Comparison of ENCODE assay signal across 18 cellular contexts in genomic region chr3:33041909-33042308, GRCh38. TPM values are rescaled to one million over a fixed set of nuclear protein-coding genes. Genes with fewer than 3 reads are reported as not detected.
DNase-seq lines count a peak whose midpoint lies in the region; ATAC-seq, FAIRE-seq and TF ChIP-seq lines count a peak whose summit lies in the region.
"Had no signal": no experiment of that assay in that cellular context is flagged by ENCODE, and none has a peak within 500 bp of the region (broad histone marks: within the 10 kb centered on the region; RNA-seq: fewer than 3 reads in every experiment).

No MANE protein-coding gene starts in this region.

- no peak overlapping the region for H4K8ac ChIP-seq in mesenchymal stem cell (ENCODE audit: low read length)

- peaks cover 12 to 62% of the 10 kb centered on the region in 2 experiments for H3K36me3 ChIP-seq in mesenchymal stem cell (ENCODE audit: control insufficient read depth in 1 of 2, insufficient read depth in 2 of 2, low read depth in 1 of 2, low read length in 2 of 2)

- no peaks in the 10 kb centered on the region for H3K9me3 ChIP-seq in mesenchymal stem cell (ENCODE audit: control insufficient read depth, low read length)
- H3K9me3 ChIP-seq: tibial nerve had no signal

- H2AFZ ChIP-seq in mesenchymal stem cell (ENCODE audit: low read depth, low read length) = no peak overlapping the region
- H2AFZ ChIP-seq: PC-9 had no signal

- no peak overlapping the region for H3K27ac Mint-ChIP-seq in activated T-cell treated with anti-CD3 and anti-CD28 coated beads, Interleukin-2, amount 50 U/mL, for 24 hours

- no peak for DNase-seq in GM12891 (ENCODE audit: insufficient read length, low spot score)
- DNase-seq in RPMI8226 = no peak
- no peak for DNase-seq in mesenchymal stem cell
- DNase-seq in activated T-cell treated with anti-CD3 and anti-CD28 coated beads, Interleukin-2, amount 50 U/mL, for 24 hours = no peak
- DNase-seq in NCI-H2227 treated with DMSO at 0.1 percent for 48 hours (lab: John Stamatoyannopoulos, UW) = no peak
- DNase-seq: activated naive CD4-positive, alpha-beta T cell treated with Interleukin-2 at 50 U/mL for 16 hours; DND-41; hippocampal formation; Kasumi-1; left ventricle myocardium superior; PC-9; small intestine had no signal

- H3K27ac ChIP-seq in mesenchymal stem cell (ENCODE audit: low read length, poor library complexity, severe bottlenecking) = no peak overlapping the region
- H3K27ac ChIP-seq: epithelial cell of prostate, PC-9, tibial nerve had no signal

- H3K27me3 Mint-ChIP-seq in activated T-cell treated with anti-CD3 and anti-CD28 coated beads, Interleukin-2, amount 50 U/mL, for 24 hours = no peaks in the 10 kb centered on the region

- H3K18ac ChIP-seq in mesenchymal stem cell (ENCODE audit: low read depth in 1 of 2, low read length in 2 of 2) = no peak overlapping the region

- H3K23ac ChIP-seq in mesenchymal stem cell (ENCODE audit: low read length in 2 of 2) = no peak overlapping the region

- no peak overlapping the region for H2BK120ac ChIP-seq in mesenchymal stem cell (ENCODE audit: low read depth, low read length)

- peaks cover 43% of the 10 kb centered on the region for H3K4me1 Mint-ChIP-seq in activated T-cell treated with anti-CD3 and anti-CD28 coated beads, Interleukin-2, amount 50 U/mL, for 24 hours (ENCODE audit: low read depth)
- H3K4me1 Mint-ChIP-seq: neural crest cell had no signal

- H3K4me3 ChIP-seq in mesenchymal stem cell (ENCODE audit: insufficient read depth in 1 of 2, low read depth in 1 of 2, low read length in 2 of 2) = no peak overlapping the region
- H3K4me3 ChIP-seq: PC-9, tibial nerve had no signal

- H3K9me3 Mint-ChIP-seq in activated T-cell treated with anti-CD3 and anti-CD28 coated beads, Interleukin-2, amount 50 U/mL, for 24 hours = no peaks in the 10 kb centered on the region
- H3K9me3 Mint-ChIP-seq: neural crest cell had no signal

- no peak overlapping the region for H3K4ac ChIP-seq in mesenchymal stem cell (ENCODE audit: low read depth in 1 of 2, low read length in 2 of 2)

- no peak overlapping the region for H2BK12ac ChIP-seq in mesenchymal stem cell (ENCODE audit: low read length in 2 of 2)

- no peak for TF ChIP-seq POLR2A in GM12891 (IDR thresholded peaks at IDR 0.05; ENCODE audit: low read depth, low read length)

- no peak overlapping the region for H4K91ac ChIP-seq in mesenchymal stem cell (ENCODE audit: low read length)

- no peak overlapping the region for H3K4me3 Mint-ChIP-seq in activated T-cell treated with anti-CD3 and anti-CD28 coated beads, Interleukin-2, amount 50 U/mL, for 24 hours
- H3K4me3 Mint-ChIP-seq: neural crest cell had no signal

- no peaks in the 10 kb centered on the region for H3K27me3 ChIP-seq in mesenchymal stem cell (ENCODE audit: control insufficient read depth in 1 of 2, insufficient read depth in 1 of 2, low read length in 2 of 2)
- H3K27me3 ChIP-seq: tibial nerve had no signal

- FAIRE-seq in GM12891 (lab: Jason Lieb, UNC) = peak; percentile 86
- FAIRE-seq: small intestine had no signal

- WGBS in mesenchymal stem cell = 96% methylated on average over 3 of the region's 3 CpGs

- no peak overlapping the region for H3K9ac ChIP-seq in mesenchymal stem cell (ENCODE audit: low read length)

- no peak overlapping the region for H3K4me2 ChIP-seq in mesenchymal stem cell (ENCODE audit: low read length, poor library complexity, severe bottlenecking)
- H3K4me2 ChIP-seq: PC-9 had no signal

- no peak overlapping the region for H2AK5ac ChIP-seq in mesenchymal stem cell (ENCODE audit: low read length, severe bottlenecking)

- H2BK15ac ChIP-seq in mesenchymal stem cell (ENCODE audit: low read depth, poor library complexity, severe bottlenecking) = no peak overlapping the region

- no peak overlapping the region for H3K14ac ChIP-seq in mesenchymal stem cell (ENCODE audit: low read length in 2 of 2)

- no peaks in the 10 kb centered on the region for H3K4me1 ChIP-seq in mesenchymal stem cell (ENCODE audit: control insufficient read depth, insufficient read depth, low read depth, low read length)

- ATAC-seq in GM19455 (IDR thresholded peaks at IDR 0.05; ENCODE audit: unreplicated experiment) (peak; percentile 80), HG02840 (IDR thresholded peaks at IDR 0.05; ENCODE audit: low FRiP score, unreplicated experiment) (peak; percentile 82), HG03558 (IDR thresholded peaks at IDR 0.05; ENCODE audit: extremely low read depth, unreplicated experiment) (peak; percentile 49)
- ATAC-seq: left ventricle myocardium superior had no signal

- H3K36me3 Mint-ChIP-seq in activated T-cell treated with anti-CD3 and anti-CD28 coated beads, Interleukin-2, amount 50 U/mL, for 24 hours (ENCODE audit: low read depth) = peaks cover 51% of the 10 kb centered on the region

- H3K79me1 ChIP-seq in mesenchymal stem cell (replicated peaks; ENCODE audit: low read length, poor library complexity, severe bottlenecking) = no peaks in the 10 kb centered on the region

- no peak overlapping the region for H2BK5ac ChIP-seq in mesenchymal stem cell (ENCODE audit: low read depth, low read length, poor library complexity, severe bottlenecking)

TF ChIP-seq in GM12891, 5 proteins besides CTCF, POLR2A, EP300 and RAD21:
- TF ChIP-seq TAF1 (IDR thresholded peaks at IDR 0.05; ENCODE audit: low read depth, low read length) (no peak), PAX5 (IDR thresholded peaks at IDR 0.05; ENCODE audit: insufficient read depth, low read length, severe bottlenecking) (no peak), POU2F2 (IDR thresholded peaks at IDR 0.05; ENCODE audit: low read depth, low read length) (no peak), POLR2AphosphoS5 (IDR thresholded peaks at IDR 0.05; ENCODE audit: low read depth, low read length) (no peak), SPI1 (IDR thresholded peaks at IDR 0.05; ENCODE audit: low read depth, low read length) (peak; percentile 45; the same call in 1 of the 2 replicates)
TF ChIP-seq in GM12891: peak in this region for 1.

RNA-seq across cellular contexts. Expression of gene GLB1, which starts 55.0 kb away (rescaled TPM):
- polyA plus RNA-seq in GM12891 (2012; ENCODE audit: low read depth, missing spikeins) = 19.7 TPM
- 106 TPM for polyA plus RNA-seq in mesenchymal stem cell (2013, experiment 1 of 2)
- 106 TPM for polyA plus RNA-seq in mesenchymal stem cell (2013, experiment 2 of 2)

RNA-seq across cellular contexts. Expression of gene TMPPE, which starts 55.0 kb away (rescaled TPM):
- polyA plus RNA-seq in GM12891 (2012; ENCODE audit: low read depth, missing spikeins) = 0.74 TPM
- 2.1 TPM for polyA plus RNA-seq in mesenchymal stem cell (2013, experiment 1 of 2)
- 1.8 TPM for polyA plus RNA-seq in mesenchymal stem cell (2013, experiment 2 of 2)
